Comparison of ENCODE assay signal across 26 cellular contexts in the genomic region with DNA sequence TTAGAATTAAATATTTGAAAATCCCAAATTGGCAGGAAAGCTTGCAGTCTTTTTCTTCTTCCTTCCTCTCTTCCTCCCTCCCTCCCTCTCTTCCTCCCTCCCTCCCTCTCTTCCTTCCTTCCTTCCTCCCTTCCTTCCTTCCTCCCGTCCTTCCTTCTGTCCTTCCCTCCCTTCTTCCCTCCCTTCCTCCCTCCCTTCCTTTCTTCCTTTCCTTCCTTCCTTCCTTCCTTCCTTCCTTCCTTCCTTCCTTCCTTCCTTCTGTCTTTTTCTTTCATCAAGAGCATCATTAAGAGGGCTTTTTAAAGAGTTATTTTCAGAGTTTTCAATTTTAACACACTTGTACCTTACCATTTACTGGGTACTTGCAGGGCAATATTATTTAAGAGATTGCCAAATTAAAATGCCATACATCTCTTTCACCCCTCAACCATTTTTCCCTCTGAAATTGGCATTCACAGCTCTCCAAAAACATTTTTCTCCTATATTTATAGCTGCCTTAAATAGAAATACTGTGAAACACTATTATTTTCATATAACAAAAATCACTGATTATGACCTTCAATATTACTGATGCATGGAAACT.
DNase-seq lines count a peak whose midpoint lies in the region; ATAC-seq, FAIRE-seq and TF ChIP-seq lines count a peak whose summit lies in the region.
"Had no signal": no experiment of that assay in that cellular context is flagged by ENCODE, and none has a peak within 500 bp of the region (broad histone marks: within the 10 kb centered on the region; RNA-seq: fewer than 3 reads in every experiment).

No MANE protein-coding gene starts in this region.

- H3K9me3 ChIP-seq in HepG2 (ENCODE audit: low read length) (no peaks in the 10 kb centered on the region), right lobe of liver (no peaks in the 10 kb centered on the region), HEK293 (ENCODE audit: control insufficient read depth, insufficient read depth, low read depth, low read length) (no peaks in the 10 kb centered on the region), astrocyte (ENCODE audit: insufficient read depth, low read depth, low read length) (no peaks in the 10 kb centered on the region)
- H3K9me3 ChIP-seq: BLaER1 treated with 17β-estradiol and CSF1 and Interleukin-3, amounts not matched to agents 10 nM and 100 nM; Caco-2 had no signal

- no peak for TF ChIP-seq RAD21 in HepG2 (CRISPR knock-in tag; IDR thresholded peaks at IDR 0.05)

- H3K9ac ChIP-seq in HepG2 (ENCODE audit: insufficient read depth, low read depth, low read length), result no peak overlapping the region
- H3K9ac ChIP-seq in astrocyte (ENCODE audit: low read length), result no peak overlapping the region
- H3K9ac ChIP-seq: BLaER1 treated with 17β-estradiol and CSF1 and Interleukin-3, amounts not matched to agents 10 nM and 100 nM had no signal

- WGBS in HepG2 (ENCODE audit: low lambda C conversion rate), result 0% methylated on average over 1 of the region's 1 CpG
- WGBS in right lobe of liver (ENCODE audit: insufficient coverage, low coverage, low lambda C conversion rate, missing lambda C conversion rate), result 41% methylated on average over 1 of the region's 1 CpG

- H3K79me2 ChIP-seq in HepG2 (ENCODE audit: insufficient read depth, low read length) (no peaks in the 10 kb centered on the region), astrocyte (ENCODE audit: insufficient read depth, low read length) (no peaks in the 10 kb centered on the region)

- H3K27me3 ChIP-seq in HepG2 (ENCODE audit: control insufficient read depth in 1 of 2, insufficient read depth in 2 of 2, low read length in 2 of 2) (no peaks in the 10 kb centered on the region), right lobe of liver (no peaks in the 10 kb centered on the region), astrocyte (ENCODE audit: insufficient read depth, low read length) (no peaks in the 10 kb centered on the region)
- H3K27me3 ChIP-seq: BLaER1 treated with 17β-estradiol and CSF1 and Interleukin-3, amounts not matched to agents 10 nM and 100 nM had no signal

- H2AFZ ChIP-seq in HepG2 (ENCODE audit: low read length) (no peak overlapping the region), astrocyte (ENCODE audit: low read depth, low read length) (no peak overlapping the region)

- TF ChIP-seq POLR2A in HepG2 (IDR thresholded peaks at IDR 0.05; ENCODE audit: insufficient read depth in 1 of 2, low read depth in 2 of 2, low read length in 2 of 2) (no peak), right lobe of liver (IDR thresholded peaks at IDR 0.05) (no peak)

- no peak for FAIRE-seq in HepG2 (lab: Jason Lieb, UNC)
- no peak for FAIRE-seq in astrocyte (lab: Jason Lieb, UNC)
- peak; percentile 97 for FAIRE-seq in urothelium cell line (lab: Jason Lieb, UNC)
- FAIRE-seq: A204.1, D721Med, GM12878, GM12892, GM18507 had no signal

- in situ Hi-C loops in HepG2 (cut with HindIII; ENCODE audit: extremely low pct_ligation_motif_present, low pct_unique_long_range_greater_than_20kb), result no loop called here

- H3K36me3 ChIP-seq in HepG2 (replicated peaks in 1 of 2; ENCODE audit: control insufficient read depth in 1 of 2, insufficient read depth in 2 of 2, low read length in 2 of 2) (no peaks in the 10 kb centered on the region), right lobe of liver (no peaks in the 10 kb centered on the region), HEK293 (ENCODE audit: control insufficient read depth in 2 of 2, insufficient read depth in 1 of 2, low read length in 2 of 2) (no peaks in the 10 kb centered on the region), astrocyte (ENCODE audit: insufficient read depth, low read length) (no peaks in the 10 kb centered on the region)
- H3K36me3 ChIP-seq: BLaER1 treated with 17β-estradiol and CSF1 and Interleukin-3, amounts not matched to agents 10 nM and 100 nM had no signal

- TF ChIP-seq CTCF in HepG2 (CRISPR knock-in tag; IDR thresholded peaks at IDR 0.05) (no peak), right lobe of liver (IDR thresholded peaks at IDR 0.05) (no peak), HEK293 (tag by site-specific recombination; IDR thresholded peaks at IDR 0.05) (no peak), astrocyte (IDR thresholded peaks at IDR 0.05; ENCODE audit: insufficient read depth, low read depth, low read length) (no peak)

- no peaks in the 10 kb centered on the region for H3K4me1 Mint-ChIP-seq in astrocyte (ENCODE audit: low read depth, unreplicated experiment)
- H3K4me1 Mint-ChIP-seq: B cell had no signal

- H3K27ac ChIP-seq in HepG2 (ENCODE audit: extremely low read length, insufficient read depth, low read length) (no peak overlapping the region), right lobe of liver (no peak overlapping the region), HEK293 (ENCODE audit: extremely low read depth, low read depth, low read length) (no peak overlapping the region), astrocyte (ENCODE audit: low read depth, low read length) (no peak overlapping the region)
- H3K27ac ChIP-seq: BLaER1 treated with 17β-estradiol and CSF1 and Interleukin-3, amounts not matched to agents 10 nM and 100 nM; C4-2B had no signal

- H3K27ac Mint-ChIP-seq in astrocyte (ENCODE audit: unreplicated experiment), result no peak overlapping the region
- H3K27ac Mint-ChIP-seq: B cell; CD4-positive, alpha-beta T cell; CD8-positive, alpha-beta T cell had no signal

- no peaks in the 10 kb centered on the region for H3K4me1 ChIP-seq in HepG2 (ENCODE audit: insufficient read depth, low read length)
- no peaks in the 10 kb centered on the region for H3K4me1 ChIP-seq in right lobe of liver
- H3K4me1 ChIP-seq in HEK293 (ENCODE audit: control insufficient read depth, insufficient read depth, low read length), result no peaks in the 10 kb centered on the region
- H3K4me1 ChIP-seq in astrocyte (ENCODE audit: insufficient read depth, low read length), result no peaks in the 10 kb centered on the region
- H3K4me1 ChIP-seq: BLaER1 treated with 17β-estradiol and CSF1 and Interleukin-3, amounts not matched to agents 10 nM and 100 nM; Caco-2 had no signal

- CTCF ChIA-PET in HepG2 (lab: Yijun Ruan, JAX; ENCODE audit: low intra/inter-chr PET ratio, low total read pairs), result no interaction called here
- CTCF ChIA-PET in HEK293 (lab: Yijun Ruan, JAX), result interaction anchor here (0.7 kb wide), 1 partner anchor 463 kb away, joined by 3 read pairs; no protein-coding TSS in a partner anchor

- H4K20me1 ChIP-seq in HepG2 (ENCODE audit: insufficient read depth, low read length) (no peaks in the 10 kb centered on the region), astrocyte (ENCODE audit: insufficient read depth, low read length) (no peaks in the 10 kb centered on the region)
- H4K20me1 ChIP-seq: BLaER1 treated with 17β-estradiol and CSF1 and Interleukin-3, amounts not matched to agents 10 nM and 100 nM had no signal

- no peak for ATAC-seq in HepG2
- no peak for ATAC-seq in right lobe of liver
- ATAC-seq in GM19328 (IDR thresholded peaks at IDR 0.05; ENCODE audit: unreplicated experiment), result no peak
- ATAC-seq in GM21447 (IDR thresholded peaks at IDR 0.05; ENCODE audit: unreplicated experiment), result no peak
- ATAC-seq: CD8-positive, alpha-beta T cell; GM12878 had no signal

- intact Hi-C loops in HepG2 (cut with micrococcal nuclease; ENCODE audit: unreplicated experiment), result no loop called here
- intact Hi-C loops in right lobe of liver (cut with DNase I), result no loop called here

- H3K27me3 Mint-ChIP-seq in astrocyte (ENCODE audit: low read depth, unreplicated experiment), result no peaks in the 10 kb centered on the region
- H3K27me3 Mint-ChIP-seq: B cell; CD4-positive, alpha-beta T cell had no signal

- no peaks in the 10 kb centered on the region for H3K36me3 Mint-ChIP-seq in astrocyte (ENCODE audit: low read depth, unreplicated experiment)
- H3K36me3 Mint-ChIP-seq: CD8-positive, alpha-beta T cell had no signal

- TF ChIP-seq EP300 in HepG2 (IDR thresholded peaks at IDR 0.05; ENCODE audit: low read depth in 2 of 2, low read length in 2 of 2), result no peak
- no peak for TF ChIP-seq EP300 in HepG2 (CRISPR knock-in tag; IDR thresholded peaks at IDR 0.05; ENCODE audit: borderline replicate concordance)

- H3K4me3 Mint-ChIP-seq in astrocyte (ENCODE audit: unreplicated experiment), result no peak overlapping the region
- H3K4me3 Mint-ChIP-seq: B cell; CD4-positive, alpha-beta T cell; CD8-positive, alpha-beta T cell had no signal

- no TSS peak for BruUV-seq in HepG2 (replicated peaks; lab: Mats Ljungman, UMichigan)

- H3K4me2 ChIP-seq in HepG2 (ENCODE audit: low read depth, low read length) (no peak overlapping the region), astrocyte (ENCODE audit: low read length) (no peak overlapping the region)
- H3K4me2 ChIP-seq: BLaER1 treated with 17β-estradiol and CSF1 and Interleukin-3, amounts not matched to agents 10 nM and 100 nM had no signal

- DNase-seq in HepG2 (ENCODE audit: low spot score) (no peak), right lobe of liver (no peak), astrocyte (ENCODE audit: low read depth) (peak; percentile 14), urothelium cell line (ENCODE audit: low spot score) (no peak), NCI-H1436 (lab: John Stamatoyannopoulos, UW) (no peak)
- DNase-seq: 8988T; AML-193; Caco-2; Calu3; CD4-positive, alpha-beta T cell; CD8-positive, alpha-beta T cell; DMS79; DND-41; EL; GDM1 had no signal

- H3K4me3 ChIP-seq in HepG2 (replicated peaks in 1 of 3; ENCODE audit: insufficient read depth in 1 of 3, low read depth in 2 of 3, low read length in 3 of 3), result no peak overlapping the region
- H3K4me3 ChIP-seq in right lobe of liver, result no peak overlapping the region
- no peak overlapping the region for H3K4me3 ChIP-seq in HEK293 (ENCODE audit: low read depth, low read length)
- no peak overlapping the region for H3K4me3 ChIP-seq in astrocyte (ENCODE audit: insufficient read depth, low read depth, low read length)
- H3K4me3 ChIP-seq: BLaER1 treated with 17β-estradiol and CSF1 and Interleukin-3, amounts not matched to agents 10 nM and 100 nM; GM12878 had no signal

- no peaks in the 10 kb centered on the region for H3K9me3 Mint-ChIP-seq in astrocyte (ENCODE audit: unreplicated experiment)
- H3K9me3 Mint-ChIP-seq: CD4-positive, alpha-beta T cell had no signal

- POLR2A ChIA-PET in HepG2 (lab: Yijun Ruan, JAX) (no interaction called here), HEK293 (lab: Yijun Ruan, JAX) (no interaction called here)

TF ChIP-seq in HepG2, 621 proteins besides CTCF, POLR2A, EP300 and RAD21 (continues in another document):
- TF ChIP-seq GATAD2A (CRISPR knock-in tag; IDR thresholded peaks at IDR 0.05) (no peak), HNRNPK (IDR thresholded peaks at IDR 0.05; ENCODE audit: low read depth, low read length, poor library complexity, severe bottlenecking) (peak; percentile 54)

TF ChIP-seq in HEK293, 187 proteins besides CTCF, POLR2A, EP300 and RAD21:
- peak; percentile 72 for TF ChIP-seq ZNF366 (tag by site-specific recombination; conservative IDR thresholded peaks at IDR 0.05)
- no peak for TF ChIP-seq ZNF133 (tag by site-specific recombination; IDR thresholded peaks at IDR 0.05)
